Comparison of ENCODE assay signal across 12 cellular contexts in the genomic region with DNA sequence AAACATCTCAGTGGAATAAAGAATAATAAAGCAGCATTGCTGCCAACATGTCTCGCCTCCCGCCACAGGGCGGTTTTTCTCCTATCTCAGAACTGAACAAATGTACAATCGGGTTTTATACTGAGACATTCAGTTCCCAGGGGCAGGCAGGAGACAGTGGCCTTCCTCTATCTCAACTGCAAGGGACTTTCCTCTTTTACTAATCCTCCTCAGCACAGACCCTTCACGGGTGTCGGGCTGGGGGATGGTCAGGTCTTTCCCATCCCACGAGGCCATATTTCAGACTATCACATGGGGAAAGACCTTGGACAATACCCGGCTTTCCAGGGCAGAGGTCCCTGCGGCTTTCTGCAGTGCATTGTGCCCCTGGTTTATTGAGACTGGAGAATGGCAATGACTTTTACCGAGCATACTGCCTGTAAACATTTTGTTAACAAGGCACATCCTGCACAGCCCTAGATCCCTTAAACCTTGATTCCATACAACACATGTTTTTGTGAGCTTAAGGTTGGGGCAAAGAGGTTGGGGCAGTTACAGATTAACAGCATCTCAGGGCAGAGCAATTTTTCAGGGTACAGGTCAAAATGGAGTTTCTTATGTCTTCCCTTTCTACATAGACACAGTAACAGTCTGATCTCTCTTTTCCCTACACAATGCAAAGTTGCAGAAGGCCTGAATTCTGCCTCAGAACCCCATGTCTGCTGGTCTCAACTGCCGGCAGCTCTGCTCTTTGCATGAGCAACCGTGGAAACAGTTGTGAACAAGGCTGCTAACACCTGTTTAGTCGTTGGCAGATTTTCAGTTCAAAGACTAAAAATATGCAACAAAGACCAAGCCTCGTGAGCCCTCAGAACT. TPM values are rescaled to one million over a fixed set of nuclear protein-coding genes. Genes with fewer than 3 reads are reported as not detected.
DNase-seq lines count a peak whose midpoint lies in the region; ATAC-seq and TF ChIP-seq lines count a peak whose summit lies in the region.
"Not testable (repeated sequence)": the region's sequence is repeated elsewhere in the genome, so short reads cannot be mapped to it uniquely, and the experiment has no call there.
"Had no signal": no experiment of that assay in that cellular context is flagged by ENCODE, and none has a peak within 500 bp of the region (broad histone marks: within the 10 kb centered on the region; RNA-seq: fewer than 3 reads in every experiment).

No MANE protein-coding gene starts in this region.

- not testable (repeated sequence) for H4K20me1 ChIP-seq in Karpas-422 (ENCODE audit: insufficient read depth, low read depth, low read length)

- not testable (repeated sequence) for H3K4me3 ChIP-seq in CD4-positive, CD25-positive, alpha-beta regulatory T cell (ENCODE audit: low read depth, low read length)
- H3K4me3 ChIP-seq in Karpas-422 (ENCODE audit: low read length) (0 out of 2 replicates have a peak overlapping the region, but pooled peaks have one; percentile 17), skeletal muscle tissue (ENCODE audit: low read length in 3 of 3) (peak overlapping the region in 1 of 3 donors; percentile 35)

- DNase-seq in CD4-positive, CD25-positive, alpha-beta regulatory T cell: peak in 1 of 3 donors; percentile 13
- DNase-seq in Karpas-422: peak; percentile 79
- not testable (repeated sequence) for DNase-seq in activated B cell treated with CpG ODN at 0.5 μM for 24 hours; activated naive CD8-positive, alpha-beta T cell treated with anti-CD3 and anti-CD28 coated beads for 36 hours
- DNase-seq in memory B cell (ENCODE audit: low spot score in 2 of 2): peak in 1 of 2 donors; percentile 28

- peak overlapping the region; percentile 64 for H3K4me2 ChIP-seq in Karpas-422 (ENCODE audit: low read depth, low read length, poor library complexity, severe bottlenecking)

- not testable (repeated sequence) for H3K9me3 Mint-ChIP-seq in CD4-positive, CD25-positive, alpha-beta regulatory T cell; activated B cell treated with CpG ODN at 0.5 μM for 24 hours; memory B cell
- peaks cover 10% of the 10 kb centered on the region for H3K9me3 Mint-ChIP-seq in activated naive CD8-positive, alpha-beta T cell treated with anti-CD3 and anti-CD28 coated beads for 36 hours

- not testable (repeated sequence) for ATAC-seq in CD4-positive, CD25-positive, alpha-beta regulatory T cell (ENCODE audit: low read depth in 2 of 2); memory B cell (ENCODE audit: low read depth)
- ATAC-seq in GM19043 (IDR thresholded peaks at IDR 0.05; ENCODE audit: low read depth, unreplicated experiment): peak; percentile 48
- ATAC-seq in HG02678 (IDR thresholded peaks at IDR 0.05; ENCODE audit: unreplicated experiment): peak; percentile 60
- ATAC-seq in activated B cell treated with CpG ODN at 0.5 μM for 24 hours (ENCODE audit: low read depth): peak; percentile 35

- CTCF ChIA-PET in activated B cell treated with CpG ODN at 0.5 μM for 24 hours (lab: Charles Lee): interaction anchor here (0.8 to 1.7 kb wide), 2 partner anchors 16 to 34 kb away, joined by 3 to 4 read pairs; no protein-coding TSS in a partner anchor

- TF ChIP-seq CTCF in activated B cell treated with CpG ODN at 0.5 μM for 24 hours (IDR thresholded peaks at IDR 0.05): not testable (repeated sequence)

- H3K27me3 ChIP-seq in CD4-positive, CD25-positive, alpha-beta regulatory T cell (ENCODE audit: control insufficient read depth, insufficient read depth, low read length); Karpas-422 (ENCODE audit: low read length); skeletal muscle tissue (ENCODE audit: control insufficient read depth in 3 of 3, insufficient read depth in 3 of 3, low read length in 3 of 3): not testable (repeated sequence)

- peaks cover 36% of the 10 kb centered on the region for H3K36me3 Mint-ChIP-seq in CD4-positive, CD25-positive, alpha-beta regulatory T cell
- H3K36me3 Mint-ChIP-seq in activated B cell treated with CpG ODN at 0.5 μM for 24 hours (ENCODE audit: low read depth) (peaks cover 36% of the 10 kb centered on the region), memory B cell (peaks cover 18% of the 10 kb centered on the region)
- peaks cover 49% of the 10 kb centered on the region for H3K36me3 Mint-ChIP-seq in activated naive CD8-positive, alpha-beta T cell treated with anti-CD3 and anti-CD28 coated beads for 36 hours

- POLR2A ChIA-PET in activated B cell treated with CpG ODN at 0.5 μM for 24 hours (lab: Charles Lee): interaction anchor here (0.7 to 2.8 kb wide), 4 partner anchors 16 to 1344 kb away, joined by 3 to 15 read pairs (median 4); no protein-coding TSS in a partner anchor

- H3K4me3 Mint-ChIP-seq in CD4-positive, CD25-positive, alpha-beta regulatory T cell: peak overlapping the region in 1 of 4 donors; percentile 12
- H3K4me3 Mint-ChIP-seq in activated B cell treated with CpG ODN at 0.5 μM for 24 hours (peak overlapping the region; percentile 69), memory B cell (peak overlapping the region; percentile 65)
- H3K4me3 Mint-ChIP-seq in activated naive CD8-positive, alpha-beta T cell treated with anti-CD3 and anti-CD28 coated beads for 36 hours: not testable (repeated sequence)

- intact Hi-C loops in activated B cell treated with CpG ODN at 0.5 μM for 24 hours (cut with micrococcal nuclease): loop anchor here (2.0 kb wide), 1 partner anchor 15 kb away; no protein-coding TSS in a partner anchor

- H3K27ac ChIP-seq in CD4-positive, CD25-positive, alpha-beta regulatory T cell (ENCODE audit: insufficient read depth, low read length, poor library complexity, severe bottlenecking): not testable (repeated sequence)
- peak overlapping the region; percentile 86 for H3K27ac ChIP-seq in Karpas-422 (ENCODE audit: low read length)
- peak overlapping the region; percentile 19 for H3K27ac ChIP-seq in skeletal muscle tissue (ENCODE audit: low read depth, low read length)

- H3K27me3 Mint-ChIP-seq in CD4-positive, CD25-positive, alpha-beta regulatory T cell; activated B cell treated with CpG ODN at 0.5 μM for 24 hours; activated naive CD8-positive, alpha-beta T cell treated with anti-CD3 and anti-CD28 coated beads for 36 hours; memory B cell: not testable (repeated sequence)

- not testable (repeated sequence) for H3K9me2 ChIP-seq in Karpas-422 (replicated peaks; ENCODE audit: insufficient read depth, low read length)

- peaks cover 37 to 74% (median 53%) of the 10 kb centered on the region in 4 donors for H3K4me1 Mint-ChIP-seq in CD4-positive, CD25-positive, alpha-beta regulatory T cell
- peaks cover 64% of the 10 kb centered on the region for H3K4me1 Mint-ChIP-seq in activated B cell treated with CpG ODN at 0.5 μM for 24 hours
- peaks cover 40% of the 10 kb centered on the region for H3K4me1 Mint-ChIP-seq in activated naive CD8-positive, alpha-beta T cell treated with anti-CD3 and anti-CD28 coated beads for 36 hours
- H3K4me1 Mint-ChIP-seq in memory B cell: peaks cover 46% of the 10 kb centered on the region

- not testable (repeated sequence) for H3K79me2 ChIP-seq in Karpas-422 (ENCODE audit: low read length)

- H3K4me1 ChIP-seq in CD4-positive, CD25-positive, alpha-beta regulatory T cell (ENCODE audit: control insufficient read depth, insufficient read depth, low read length, poor library complexity, severe bottlenecking): peaks cover 41% of the 10 kb centered on the region
- H3K4me1 ChIP-seq in Karpas-422 (ENCODE audit: low read length) (peaks cover 38% of the 10 kb centered on the region), skeletal muscle tissue (ENCODE audit: control insufficient read depth in 3 of 3, insufficient read depth in 3 of 3, low read length in 3 of 3) (peaks cover 4 to 12% (median 11%) of the 10 kb centered on the region in 3 donors)

- not testable (repeated sequence) for H3K9me3 ChIP-seq in CD4-positive, CD25-positive, alpha-beta regulatory T cell (ENCODE audit: control insufficient read depth in 2 of 2, low read length in 2 of 2); Karpas-422 (ENCODE audit: low read length); skeletal muscle tissue (ENCODE audit: control insufficient read depth in 3 of 3, low read length in 3 of 3)

- H3K9ac ChIP-seq in Karpas-422 (ENCODE audit: low read length) (peak overlapping the region; percentile 44), skeletal muscle tissue (ENCODE audit: low read depth in 1 of 3, low read length in 3 of 3) (peak overlapping the region in 2 of 3 donors; percentile 55 to 59)

- peaks cover 22% of the 10 kb centered on the region for H3K36me3 ChIP-seq in CD4-positive, CD25-positive, alpha-beta regulatory T cell (ENCODE audit: control insufficient read depth, insufficient read depth, low read length)
- not testable (repeated sequence) for H3K36me3 ChIP-seq in Karpas-422 (ENCODE audit: insufficient read depth, low read length); skeletal muscle tissue (ENCODE audit: control insufficient read depth in 3 of 3, insufficient read depth in 3 of 3, low read length in 3 of 3)

- H3K27ac Mint-ChIP-seq in CD4-positive, CD25-positive, alpha-beta regulatory T cell: peak overlapping the region; percentile 57 to 92 (median 74)
- peak overlapping the region; percentile 92 for H3K27ac Mint-ChIP-seq in activated B cell treated with CpG ODN at 0.5 μM for 24 hours
- H3K27ac Mint-ChIP-seq in activated naive CD8-positive, alpha-beta T cell treated with anti-CD3 and anti-CD28 coated beads for 36 hours: peak overlapping the region; percentile 43
- H3K27ac Mint-ChIP-seq in memory B cell: peak overlapping the region; percentile 87

- H2AFZ ChIP-seq in Karpas-422 (ENCODE audit: low read length): peak overlapping the region; percentile 24; the same call in 1 of the 2 replicates

RNA-seq across cellular contexts. Expression of gene KLHL6, which starts 44.0 kb away (rescaled TPM):
- total RNA-seq in CD4-positive, CD25-positive, alpha-beta regulatory T cell: 48.2 TPM
- 10 to 100 TPM; 17.8 to 21.8 (median 19.3) TPM for polyA plus RNA-seq in CD4-positive, CD25-positive, alpha-beta regulatory T cell
- total RNA-seq in Karpas-422 (2014; rRNA removed; shearing (Covaris generic); ENCODE audit: low replicate concordance): 41.1 and 50.9 TPM in 2 replicates
- total RNA-seq in activated B cell treated with CpG ODN at 0.5 μM for 24 hours (34.6 and 41.7 TPM in 2 replicates), skeletal muscle tissue (1.0 TPM)
- total RNA-seq in activated naive CD8-positive, alpha-beta T cell treated with anti-CD3 and anti-CD28 coated beads for 36 hours: 10 to 100 TPM; 26.6 to 26.8 TPM
- total RNA-seq: fibroblast of lung, H9, RPMI7951 had no signal
- polyA plus RNA-seq: A549, fibroblast of lung had no signal

Comparison
In these comparisons a context has a peak if more than half of its experiments do, and no peak if none do; other contexts are left out.
1. RNA of gene KLHL6, which starts 44.0 kb away (total RNA-seq): 48.2 TPM in CD4-positive, CD25-positive, alpha-beta regulatory T cell (single experiment), 34.6 to 41.7 TPM in activated B cell treated with CpG ODN at 0.5 μM for 24 hours, 41.1 to 50.9 TPM in Karpas-422 and 26.6 to 26.8 TPM in activated naive CD8-positive, alpha-beta T cell treated with anti-CD3 and anti-CD28 coated beads for 36 hours; 1.0 TPM in skeletal muscle tissue (single experiment); every median in the first group is over 10 times any median in the second.
2. Peak in every context shown above with its lines, with median percentiles within 50 percentile points of each other: H3K27ac Mint-ChIP-seq.